ENCODE assay signal across 17 cellular contexts in genomic region chr1:108531429-108531828, GRCh38.
"Had no signal": no experiment of that assay in that cellular context is flagged by ENCODE, and none has a peak within 500 bp of the region (broad histone marks: within the 10 kb centered on the region; RNA-seq: fewer than 3 reads in every experiment).

No MANE protein-coding gene starts in this region.

- ATAC-seq: activated T-cell treated with anti-CD3 and anti-CD28 coated beads, Interleukin-2, amount 50 U/mL, for 72 hours; gastrocnemius medialis; mucosa of descending colon; naive thymus-derived CD8-positive, alpha-beta T cell; stimulated activated naive CD8-positive, alpha-beta T cell treated with anti-CD3 and anti-CD28 coated beads, Interleukin-15, Interleukin-2, amounts not matched to agents 100 U/mL and 50 U/mL, for 24 hours had no signal

- DNase-seq: activated CD4-positive, alpha-beta T cell treated with anti-CD3 and anti-CD28 coated beads, Interleukin-2, amount 10 ng/mL, durations not matched to agents 24 days and 14 days; activated CD4-positive, CD25-positive, alpha-beta regulatory T cell; activated CD8-positive, alpha-beta memory T cell treated with anti-CD3 and anti-CD28 coated beads, Interleukin-2, amount 50 U/mL, for 48 hours; activated gamma-delta T cell; activated naive CD8-positive, alpha-beta T cell treated with anti-CD3 and anti-CD28 coated beads for 36 hours; activated T-cell treated with anti-CD3 and anti-CD28 coated beads, Interleukin-2, amount 50 U/mL, for 72 hours; amygdala; dorsolateral prefrontal cortex; endodermal cell; gastrocnemius medialis; heart left ventricle; mucosa of descending colon; naive thymus-derived CD8-positive, alpha-beta T cell; posterior cingulate gyrus; small intestine; stimulated activated naive CD8-positive, alpha-beta T cell treated with anti-CD3 and anti-CD28 coated beads, Interleukin-15, Interleukin-2, amounts not matched to agents 100 U/mL and 50 U/mL, for 24 hours; trophoblast cell had no signal

- H3K4me3 ChIP-seq: dorsolateral prefrontal cortex, gastrocnemius medialis, heart left ventricle, mucosa of descending colon had no signal

- H3K27me3 ChIP-seq: dorsolateral prefrontal cortex, gastrocnemius medialis had no signal

- H3K9me3 ChIP-seq: gastrocnemius medialis, heart left ventricle, mucosa of descending colon had no signal

- H3K27ac ChIP-seq: dorsolateral prefrontal cortex, gastrocnemius medialis had no signal

- H3K36me3 ChIP-seq: gastrocnemius medialis, heart left ventricle had no signal

- H3K4me1 ChIP-seq: gastrocnemius medialis had no signal
